ENCODE assay signal across 8 cellular contexts in the genomic region with DNA sequence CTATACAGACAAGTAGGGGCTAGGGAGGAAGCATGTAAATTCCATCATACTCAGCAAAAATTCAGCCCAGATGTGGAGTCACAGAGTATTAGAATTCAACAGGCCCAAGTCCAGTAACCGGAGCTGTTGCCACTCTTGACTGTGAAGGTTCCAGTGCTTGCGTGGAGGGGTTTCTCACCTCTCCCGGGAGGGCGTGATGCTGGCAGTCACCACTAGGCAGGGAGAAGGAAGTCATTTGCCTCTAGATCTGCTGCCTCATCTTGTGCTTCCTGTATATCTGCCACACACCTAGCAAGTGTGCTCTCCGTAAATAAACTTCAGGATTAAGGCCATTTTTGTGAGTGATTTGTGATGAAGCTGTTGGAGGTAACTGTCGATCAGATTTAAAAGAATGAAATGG. TPM values are rescaled to one million over a fixed set of nuclear protein-coding genes. Genes with fewer than 3 reads are reported as not detected.
DNase-seq lines count a peak whose midpoint lies in the region; ATAC-seq and TF ChIP-seq lines count a peak whose summit lies in the region.

No MANE protein-coding gene starts in this region.

- peak; percentile 64 for TF ChIP-seq CTCF in glutamatergic neuron (IDR thresholded peaks at IDR 0.05; ENCODE audit: partially characterized antibody, unreplicated experiment)

- CTCF ChIA-PET in CD8-positive, alpha-beta memory T cell (lab: Charles Lee): interaction anchor here (1.1 to 3.7 kb wide), 15 partner anchors 9 to 74 kb away, joined by 3 to 32 read pairs (median 6); a partner anchor contains a TSS
- CTCF ChIA-PET in HEK293T (lab: Yijun Ruan, JAX): interaction anchor here (0.6 to 1.5 kb wide), 3 partner anchors 57 to 1063 kb away, joined by 3 read pairs; no protein-coding TSS in a partner anchor

- H3K27ac ChIP-seq in CD8-positive, alpha-beta memory T cell (ENCODE audit: low read depth, low read length): peak overlapping the region; percentile 85

- H3K27ac Mint-ChIP-seq in CD8-positive, alpha-beta memory T cell: peak overlapping the region; percentile 92 to 98 (median 96)
- H3K27ac Mint-ChIP-seq in glutamatergic neuron (ENCODE audit: unreplicated experiment): no peak overlapping the region

- ATAC-seq in HG03139 (IDR thresholded peaks at IDR 0.05; ENCODE audit: unreplicated experiment) (no peak), GM18870 (IDR thresholded peaks at IDR 0.05; ENCODE audit: unreplicated experiment) (no peak)

- H3K27me3 Mint-ChIP-seq in CD8-positive, alpha-beta memory T cell: peaks cover 0 to 5% of the 10 kb centered on the region in 2 donors
- peaks cover 4% of the 10 kb centered on the region for H3K27me3 Mint-ChIP-seq in glutamatergic neuron (ENCODE audit: unreplicated experiment)

- peaks cover 71% of the 10 kb centered on the region for H3K4me1 ChIP-seq in CD8-positive, alpha-beta memory T cell (ENCODE audit: insufficient read depth, low read length)

- no peaks in the 10 kb centered on the region for H3K36me3 ChIP-seq in CD8-positive, alpha-beta memory T cell (ENCODE audit: insufficient read depth, low read length)

- H3K27me3 ChIP-seq in CD8-positive, alpha-beta memory T cell (ENCODE audit: insufficient read depth, low read length, poor library complexity, severe bottlenecking): no peaks in the 10 kb centered on the region

- DNase-seq in CD8-positive, alpha-beta memory T cell: peak; percentile 49 to 77 (median 61)
- DNase-seq in HEK293T (ENCODE audit: extremely low spot score): peak; percentile 63
- DNase-seq in RPMI8226: peak; percentile 80
- peak; percentile 46 for DNase-seq in activated T-helper 9 cell treated with anti-CD3 and anti-CD28 coated beads, Interleukin-2, amount 50 U/mL, for 16 hours (ENCODE audit: low read depth)
- peak; percentile 68 for DNase-seq in glutamatergic neuron
- peak; percentile 21 to 35 for DNase-seq in stimulated activated CD4-positive, alpha-beta T cell treated with anti-CD3 and anti-CD28 coated beads, Interleukin-15, amount 100 ng/mL, for 1 hour (ENCODE audit: low read depth in 1 of 2, low spot score in 1 of 2)

- no peaks in the 10 kb centered on the region for H3K9me3 ChIP-seq in CD8-positive, alpha-beta memory T cell (ENCODE audit: low read length)

- peak overlapping the region; percentile 90 to 98 (median 97) for H3K4me3 Mint-ChIP-seq in CD8-positive, alpha-beta memory T cell
- peak overlapping the region; percentile 89 for H3K4me3 Mint-ChIP-seq in glutamatergic neuron (ENCODE audit: unreplicated experiment)

- H3K4me3 ChIP-seq in CD8-positive, alpha-beta memory T cell (ENCODE audit: low read length): peak overlapping the region; percentile 87

- H3K36me3 Mint-ChIP-seq in CD8-positive, alpha-beta memory T cell: peaks cover 0 to 27% (median 5%) of the 10 kb centered on the region in 3 donors
- H3K36me3 Mint-ChIP-seq in glutamatergic neuron (ENCODE audit: unreplicated experiment): no peaks in the 10 kb centered on the region

- H3K9me3 Mint-ChIP-seq in CD8-positive, alpha-beta memory T cell: no peaks in the 10 kb centered on the region
- H3K9me3 Mint-ChIP-seq in glutamatergic neuron (ENCODE audit: unreplicated experiment): peaks cover 7% of the 10 kb centered on the region

- POLR2A ChIA-PET in CD8-positive, alpha-beta memory T cell (lab: Charles Lee): interaction anchor here (0.6 to 3.4 kb wide), 7 partner anchors 8 to 53 kb away, joined by 3 to 26 read pairs (median 5); a partner anchor contains a TSS
- POLR2A ChIA-PET in HEK293T (lab: Yijun Ruan, JAX): interaction anchor here (1.4 to 2.9 kb wide), 8 partner anchors 8 to 110 kb away, joined by 4 to 26 read pairs (median 8); no protein-coding TSS in a partner anchor

- H3K4me1 Mint-ChIP-seq in CD8-positive, alpha-beta memory T cell: peaks cover 78 to 88% (median 82%) of the 10 kb centered on the region in 3 donors
- H3K4me1 Mint-ChIP-seq in glutamatergic neuron (ENCODE audit: low read depth, unreplicated experiment): peaks cover 14% of the 10 kb centered on the region

TF ChIP-seq in HEK293T, 16 proteins besides CTCF, POLR2A, EP300 and RAD21:
- TF ChIP-seq FOXM1 (IDR thresholded peaks at IDR 0.05; ENCODE audit: borderline replicate concordance) (no peak), HDGF (IDR thresholded peaks at IDR 0.05; ENCODE audit: borderline replicate concordance) (no peak), FOXK2 (IDR thresholded peaks at IDR 0.05) (no peak), ELF4 (IDR thresholded peaks at IDR 0.05) (no peak), BHLHE40 (IDR thresholded peaks at IDR 0.05; ENCODE audit: borderline replicate concordance) (no peak), FOXA1 (IDR thresholded peaks at IDR 0.05) (no peak), ARNT (IDR thresholded peaks at IDR 0.05) (no peak), CTBP1 (IDR thresholded peaks at IDR 0.05; ENCODE audit: borderline replicate concordance) (no peak), ZNF384 (IDR thresholded peaks at IDR 0.05) (no peak), L3MBTL2 (conservative IDR thresholded peaks at IDR 0.05) (no peak), NFRKB (IDR thresholded peaks at IDR 0.05) (no peak), SUZ12 (IDR thresholded peaks at IDR 0.05) (no peak), LEF1 (IDR thresholded peaks at IDR 0.05; ENCODE audit: borderline replicate concordance) (no peak), SP1 (IDR thresholded peaks at IDR 0.05) (no peak), TARDBP (IDR thresholded peaks at IDR 0.05) (no peak)
- TF ChIP-seq, protein P1, sequence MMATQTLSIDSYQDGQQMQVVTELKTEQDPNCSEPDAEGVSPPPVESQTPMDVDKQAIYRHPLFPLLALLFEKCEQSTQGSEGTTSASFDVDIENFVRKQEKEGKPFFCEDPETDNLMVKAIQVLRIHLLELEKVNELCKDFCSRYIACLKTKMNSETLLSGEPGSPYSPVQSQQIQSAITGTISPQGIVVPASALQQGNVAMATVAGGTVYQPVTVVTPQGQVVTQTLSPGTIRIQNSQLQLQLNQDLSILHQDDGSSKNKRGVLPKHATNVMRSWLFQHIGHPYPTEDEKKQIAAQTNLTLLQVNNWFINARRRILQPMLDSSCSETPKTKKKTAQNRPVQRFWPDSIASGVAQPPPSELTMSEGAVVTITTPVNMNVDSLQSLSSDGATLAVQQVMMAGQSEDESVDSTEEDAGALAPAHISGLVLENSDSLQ (IDR thresholded peaks at IDR 0.05): no peak

RNA-seq across cellular contexts. Expression of a gene that starts 1.0 kb away (rescaled TPM):
- total RNA-seq in CD8-positive, alpha-beta memory T cell: 100 to 1,000 TPM; 118 to 121 TPM
- 265 TPM for polyA plus RNA-seq in CD8-positive, alpha-beta memory T cell
- 17.9 TPM for total RNA-seq in glutamatergic neuron (ENCODE audit: unreplicated experiment)

RNA-seq across cellular contexts. Expression of a gene that starts 1.4 kb away (rescaled TPM):
- 1 to 10 TPM; 5.6 TPM for total RNA-seq in CD8-positive, alpha-beta memory T cell
- 10.4 TPM for polyA plus RNA-seq in CD8-positive, alpha-beta memory T cell
- total RNA-seq in glutamatergic neuron (ENCODE audit: unreplicated experiment): 4.5 TPM

RNA-seq across cellular contexts. Expression of a gene that starts 14.9 kb away (rescaled TPM):
- total RNA-seq in CD8-positive, alpha-beta memory T cell: 1 to 10 TPM; 8.2 to 8.6 TPM
- polyA plus RNA-seq in CD8-positive, alpha-beta memory T cell: 1.2 TPM
- total RNA-seq in glutamatergic neuron (ENCODE audit: unreplicated experiment): 5.0 TPM

RNA-seq across cellular contexts. Expression of a gene that starts 27.9 kb away (rescaled TPM):
- under 1 TPM; 0.22 to 0.24 TPM for total RNA-seq in CD8-positive, alpha-beta memory T cell
- not detected for polyA plus RNA-seq in CD8-positive, alpha-beta memory T cell
- total RNA-seq in glutamatergic neuron (ENCODE audit: unreplicated experiment): not detected

RNA-seq across cellular contexts. Expression of a gene that starts 53.1 kb away (rescaled TPM):
- total RNA-seq in CD8-positive, alpha-beta memory T cell: 10 to 100 TPM; 68.0 to 71.8 TPM
- polyA plus RNA-seq in CD8-positive, alpha-beta memory T cell: 131 TPM
- total RNA-seq in glutamatergic neuron (ENCODE audit: unreplicated experiment): 45.8 TPM

Comparison
In these comparisons a context has a peak if more than half of its experiments do, and no peak if none do; other contexts are left out.
1. DNase-seq: peak in every context shown above with its lines; median percentile 80 in RPMI8226; 68 in glutamatergic neuron; 63 in HEK293T; 61 in CD8-positive, alpha-beta memory T cell; 46 in activated T-helper 9 cell treated with anti-CD3 and anti-CD28 coated beads, Interleukin-2, amount 50 U/mL, for 16 hours; 28 in stimulated activated CD4-positive, alpha-beta T cell treated with anti-CD3 and anti-CD28 coated beads, Interleukin-15, amount 100 ng/mL, for 1 hour.